In the genomic region with DNA sequence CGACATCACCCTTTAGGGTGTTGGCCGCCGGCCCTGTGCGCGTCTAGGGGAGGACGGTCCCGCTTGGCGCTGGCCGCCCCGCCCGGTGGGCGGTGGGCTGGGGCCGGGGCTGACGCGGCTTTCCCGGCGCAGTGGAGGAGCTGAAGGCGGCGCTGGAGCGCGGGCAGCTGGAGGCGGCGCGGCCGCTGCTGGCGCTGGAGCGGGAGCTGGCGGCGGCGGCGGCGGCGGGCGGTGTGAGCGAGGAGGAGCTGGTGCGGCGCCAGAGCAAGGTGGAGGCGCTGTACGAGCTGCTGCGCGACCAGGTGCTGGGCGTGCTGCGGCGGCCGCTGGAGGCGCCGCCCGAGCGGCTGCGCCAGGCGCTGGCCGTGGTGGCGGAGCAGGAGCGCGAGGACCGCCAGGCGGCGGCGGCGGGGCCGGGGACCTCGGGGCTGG, we compare ENCODE assay signal across 9 cellular contexts. TPM values are rescaled to one million over a fixed set of nuclear protein-coding genes. Genes with fewer than 3 reads are reported as not detected.
DNase-seq lines count a peak whose midpoint lies in the region; ATAC-seq, FAIRE-seq and TF ChIP-seq lines count a peak whose summit lies in the region.
"Had no signal": no experiment of that assay in that cellular context is flagged by ENCODE, and none has a peak within 500 bp of the region (broad histone marks: within the 10 kb centered on the region; RNA-seq: fewer than 3 reads in every experiment).

No MANE protein-coding gene starts in this region.

- peak; percentile 66 for TF ChIP-seq CTCF in LNCAP (IDR thresholded peaks at IDR 0.05)
- TF ChIP-seq CTCF in chondrocyte (IDR thresholded peaks at IDR 0.05), result peak; percentile 57
- peak; percentile 60 for TF ChIP-seq CTCF in HepG2 (CRISPR knock-in tag; IDR thresholded peaks at IDR 0.05)

- peaks cover 2% of the 10 kb centered on the region for H3K27me3 Mint-ChIP-seq in chondrocyte (ENCODE audit: low read depth)
- H3K27me3 Mint-ChIP-seq in activated CD4-positive, alpha-beta memory T cell treated with anti-CD3 and anti-CD28 coated beads for 36 hours, result peaks cover 15% of the 10 kb centered on the region
- H3K27me3 Mint-ChIP-seq in activated naive CD4-positive, alpha-beta T cell treated with anti-CD3 and anti-CD28 coated beads for 36 hours (ENCODE audit: low read depth), result peaks cover 12% of the 10 kb centered on the region

- H3K4me3 ChIP-seq in HepG2 (replicated peaks in 1 of 3; ENCODE audit: insufficient read depth in 1 of 3, low read depth in 2 of 3, low read length in 3 of 3), result peak overlapping the region in 2 of 3 experiments; percentile 11 to 65; a peak in 4 of 6 replicates
- H3K4me3 ChIP-seq in subcutaneous abdominal adipose tissue (ENCODE audit: low read depth in 1 of 5, low read length in 5 of 5), result peak overlapping the region in 3 of 5 donors; percentile 76 to 79 (median 77)

- BruUV-seq in HepG2 (replicated peaks; lab: Mats Ljungman, UMichigan), result no TSS peak

- peak overlapping the region; percentile 80 for H3K4me2 ChIP-seq in HepG2 (ENCODE audit: low read depth, low read length)

- intact Hi-C loops in HepG2 (cut with micrococcal nuclease; ENCODE audit: unreplicated experiment), result no loop called here
- intact Hi-C loops in activated CD4-positive, alpha-beta memory T cell treated with anti-CD3 and anti-CD28 coated beads for 36 hours (cut with micrococcal nuclease), result no loop called here
- intact Hi-C loops in activated naive CD4-positive, alpha-beta T cell treated with anti-CD3 and anti-CD28 coated beads for 36 hours (cut with micrococcal nuclease), result no loop called here

- H3K36me3 Mint-ChIP-seq in chondrocyte (ENCODE audit: low read depth), result no peaks in the 10 kb centered on the region
- no peaks in the 10 kb centered on the region for H3K36me3 Mint-ChIP-seq in activated CD4-positive, alpha-beta memory T cell treated with anti-CD3 and anti-CD28 coated beads for 36 hours
- no peaks in the 10 kb centered on the region for H3K36me3 Mint-ChIP-seq in activated naive CD4-positive, alpha-beta T cell treated with anti-CD3 and anti-CD28 coated beads for 36 hours (ENCODE audit: low read depth)

- H3K9ac ChIP-seq in HepG2 (ENCODE audit: insufficient read depth, low read depth, low read length), result no peak overlapping the region
- no peak overlapping the region for H3K9ac ChIP-seq in subcutaneous abdominal adipose tissue (ENCODE audit: low read length in 5 of 5)

- H3K36me3 ChIP-seq in HepG2 (replicated peaks in 1 of 2; ENCODE audit: control insufficient read depth in 1 of 2, insufficient read depth in 2 of 2, low read length in 2 of 2) (no peaks in the 10 kb centered on the region), subcutaneous abdominal adipose tissue (ENCODE audit: control insufficient read depth in 5 of 5, insufficient read depth in 5 of 5, low read length in 5 of 5) (peaks cover 0 to 58% (median 53%) of the 10 kb centered on the region in 5 donors)

- H3K4me1 ChIP-seq in HepG2 (ENCODE audit: insufficient read depth, low read length), result peaks cover 29% of the 10 kb centered on the region
- H3K4me1 ChIP-seq in subcutaneous abdominal adipose tissue (ENCODE audit: control insufficient read depth in 5 of 5, insufficient read depth in 5 of 5, low read length in 5 of 5), result peaks cover 15 to 71% (median 67%) of the 10 kb centered on the region in 5 donors

- TF ChIP-seq RAD21 in HepG2 (CRISPR knock-in tag; IDR thresholded peaks at IDR 0.05), result peak; percentile 90

- H3K4me1 Mint-ChIP-seq in chondrocyte (ENCODE audit: low read depth), result peaks cover 45% of the 10 kb centered on the region
- peaks cover 2% of the 10 kb centered on the region for H3K4me1 Mint-ChIP-seq in activated CD4-positive, alpha-beta memory T cell treated with anti-CD3 and anti-CD28 coated beads for 36 hours (ENCODE audit: low read depth)
- peaks cover 4% of the 10 kb centered on the region for H3K4me1 Mint-ChIP-seq in activated naive CD4-positive, alpha-beta T cell treated with anti-CD3 and anti-CD28 coated beads for 36 hours (ENCODE audit: low read depth)

- H4K20me1 ChIP-seq in HepG2 (ENCODE audit: insufficient read depth, low read length), result no peaks in the 10 kb centered on the region

- H3K4me3 Mint-ChIP-seq in chondrocyte (ENCODE audit: unreplicated experiment), result no peak overlapping the region
- H3K4me3 Mint-ChIP-seq in activated CD4-positive, alpha-beta memory T cell treated with anti-CD3 and anti-CD28 coated beads for 36 hours, result no peak overlapping the region
- H3K4me3 Mint-ChIP-seq in activated naive CD4-positive, alpha-beta T cell treated with anti-CD3 and anti-CD28 coated beads for 36 hours, result no peak overlapping the region

- TF ChIP-seq EP300 in HepG2 (IDR thresholded peaks at IDR 0.05; ENCODE audit: low read depth in 2 of 2, low read length in 2 of 2) (no peak), HepG2 (CRISPR knock-in tag; IDR thresholded peaks at IDR 0.05; ENCODE audit: borderline replicate concordance) (no peak)

- CTCF ChIA-PET in HepG2 (lab: Yijun Ruan, JAX; ENCODE audit: low intra/inter-chr PET ratio, low total read pairs), result interaction anchor here (0.9 to 1.8 kb wide), 4 partner anchors 22 to 166 kb away, joined by 4 to 10 read pairs (median 6); no protein-coding TSS in a partner anchor
- CTCF ChIA-PET in activated CD4-positive, alpha-beta memory T cell treated with anti-CD3 and anti-CD28 coated beads for 36 hours (lab: Charles Lee), result interaction anchor here (0.7 kb wide), 1 partner anchor 22 kb away, joined by 4 read pairs; no protein-coding TSS in a partner anchor
- CTCF ChIA-PET in activated naive CD4-positive, alpha-beta T cell treated with anti-CD3 and anti-CD28 coated beads for 36 hours (lab: Charles Lee), result no interaction called here

- no peaks in the 10 kb centered on the region for H3K79me2 ChIP-seq in HepG2 (ENCODE audit: insufficient read depth, low read length)

- no CpG with 5 or more reads among the region's 62 CpGs for WGBS in HepG2 (ENCODE audit: low lambda C conversion rate)

- in situ Hi-C loops in HepG2 (cut with HindIII; ENCODE audit: extremely low pct_ligation_motif_present, low pct_unique_long_range_greater_than_20kb), result no loop called here

- no peak overlapping the region for H2AFZ ChIP-seq in HepG2 (ENCODE audit: low read length)

- H3K9me3 ChIP-seq in HepG2 (ENCODE audit: low read length) (no peaks in the 10 kb centered on the region), subcutaneous abdominal adipose tissue (ENCODE audit: control insufficient read depth in 5 of 5, low read length in 5 of 5) (no peaks in the 10 kb centered on the region)

- peak; percentile 87 for ATAC-seq in HepG2
- ATAC-seq in HG02759 (IDR thresholded peaks at IDR 0.05; ENCODE audit: unreplicated experiment), result no peak

- no peak overlapping the region for H3K27ac Mint-ChIP-seq in chondrocyte (ENCODE audit: unreplicated experiment)
- no peak overlapping the region for H3K27ac Mint-ChIP-seq in activated CD4-positive, alpha-beta memory T cell treated with anti-CD3 and anti-CD28 coated beads for 36 hours
- H3K27ac Mint-ChIP-seq in activated naive CD4-positive, alpha-beta T cell treated with anti-CD3 and anti-CD28 coated beads for 36 hours, result no peak overlapping the region

- DNase-seq in chondrocyte (ENCODE audit: low spot score) (no peak), HepG2 (ENCODE audit: low spot score) (peak; percentile 63), inferior parietal cortex (ENCODE audit: extremely low spot score) (no peak)
- no peak for DNase-seq in activated CD4-positive, alpha-beta memory T cell treated with anti-CD3 and anti-CD28 coated beads for 36 hours
- DNase-seq in activated naive CD4-positive, alpha-beta T cell treated with anti-CD3 and anti-CD28 coated beads for 36 hours, result no peak

- FAIRE-seq in HepG2 (lab: Jason Lieb, UNC), result no peak

- no peaks in the 10 kb centered on the region for H3K9me3 Mint-ChIP-seq in chondrocyte (ENCODE audit: low read depth)
- no peaks in the 10 kb centered on the region for H3K9me3 Mint-ChIP-seq in activated CD4-positive, alpha-beta memory T cell treated with anti-CD3 and anti-CD28 coated beads for 36 hours
- H3K9me3 Mint-ChIP-seq in activated naive CD4-positive, alpha-beta T cell treated with anti-CD3 and anti-CD28 coated beads for 36 hours, result no peaks in the 10 kb centered on the region

- H3K27me3 ChIP-seq in HepG2 (ENCODE audit: control insufficient read depth in 1 of 2, insufficient read depth in 2 of 2, low read length in 2 of 2) (peaks cover 7 to 68% of the 10 kb centered on the region in 2 experiments; a peak in 4 of 5 replicates), subcutaneous abdominal adipose tissue (ENCODE audit: control insufficient read depth in 5 of 5, insufficient read depth in 4 of 5, low read length in 5 of 5) (no peaks in the 10 kb centered on the region)

- TF ChIP-seq POLR2A in HepG2 (IDR thresholded peaks at IDR 0.05; ENCODE audit: insufficient read depth in 1 of 2, low read depth in 2 of 2, low read length in 2 of 2), result no peak

- H3K27ac ChIP-seq in HepG2 (ENCODE audit: extremely low read length, insufficient read depth, low read length) (no peak overlapping the region), subcutaneous abdominal adipose tissue (ENCODE audit: low read depth, low read length) (no peak overlapping the region)

- POLR2A ChIA-PET in HepG2 (lab: Yijun Ruan, JAX), result interaction anchor here (0.7 to 1.5 kb wide), 8 partner anchors 11 to 208 kb away, joined by 3 to 7 read pairs (median 5); a partner anchor contains a TSS
- POLR2A ChIA-PET in activated CD4-positive, alpha-beta memory T cell treated with anti-CD3 and anti-CD28 coated beads for 36 hours (lab: Charles Lee), result no interaction called here

RNA-seq across cellular contexts. Expression of a gene that starts 3.6 kb away (rescaled TPM):
- total RNA-seq in chondrocyte (1.9 to 16.7 TPM (median 13.3 TPM) in 3 replicates), HepG2 (2016; rRNA removed; fragmentation: Illumina TruSeq; extraction: Trizol) (0.45 and 0.46 TPM in 2 replicates)
- not detected in 2 replicates for total RNA-seq in HepG2 (2016; cell fraction: cytosol; rRNA removed; fragmentation: Illumina TruSeq; extraction: Trizol; ENCODE audit: low read depth)
- 0.45 and 0.67 TPM in 2 replicates for total RNA-seq in HepG2 (2016; cell fraction: insoluble cytoplasmic fraction; rRNA removed; fragmentation: Illumina TruSeq; extraction: Trizol)
- total RNA-seq in HepG2 (2016; cell fraction: membrane; rRNA removed; fragmentation: Illumina TruSeq; extraction: Trizol), result 0.31 and 0.40 TPM in 2 replicates
- total RNA-seq in HepG2 (2016; cell fraction: nucleus; rRNA removed; fragmentation: Illumina TruSeq; extraction: Trizol), result 0.34 and 0.94 TPM in 2 replicates
- 0.91 and 1.5 TPM in 2 replicates for polyA plus RNA-seq in HepG2 (2011; rRNA removed)
- polyA plus RNA-seq in HepG2 (2011; cell fraction: cytosol; rRNA removed), result 0.28 and 0.81 TPM in 2 replicates
- polyA plus RNA-seq in HepG2 (2011; cell fraction: nucleus; rRNA removed), result 7.5 and 18.0 TPM in 2 replicates
- 0.36 and 0.61 TPM in 2 replicates for polyA plus RNA-seq in HepG2 (2012)
- not detected in 2 replicates for polyA plus RNA-seq in HepG2 (2016; cell fraction: cytosol; fragmentation: Illumina TruSeq; extraction: Trizol; ENCODE audit: low read depth)
- 0.16 and 0.42 TPM in 2 replicates for polyA plus RNA-seq in HepG2 (2016; cell fraction: insoluble cytoplasmic fraction; fragmentation: Illumina TruSeq; extraction: Trizol; ENCODE audit: low read depth)
- polyA plus RNA-seq in HepG2 (2016; cell fraction: membrane; fragmentation: Illumina TruSeq; extraction: Trizol; ENCODE audit: low read depth), result 0.18 and 0.23 TPM in 2 replicates
- 0.83 and 1.8 TPM in 2 replicates for polyA plus RNA-seq in HepG2 (2016; cell fraction: nucleus; fragmentation: Illumina TruSeq; extraction: Trizol; ENCODE audit: insufficient read depth, low read depth)
- 2.4 and 123 TPM in 2 replicates for polyA minus RNA-seq in HepG2 (2011; rRNA and poly(A)+ RNA removed; ENCODE audit: low replicate concordance)
- polyA minus RNA-seq in HepG2 (2011; cell fraction: cytosol; rRNA and poly(A)+ RNA removed), result 0.79 and 1.2 TPM in 2 replicates
- 1.5 and 2.1 TPM in 2 replicates for polyA minus RNA-seq in HepG2 (2011; cell fraction: nucleus; rRNA and poly(A)+ RNA removed)
- under 1 TPM; 0.50 to 0.56 TPM for total RNA-seq in activated CD4-positive, alpha-beta memory T cell treated with anti-CD3 and anti-CD28 coated beads for 36 hours
- total RNA-seq in activated naive CD4-positive, alpha-beta T cell treated with anti-CD3 and anti-CD28 coated beads for 36 hours, result under 1 TPM; 0.12 to 0.60 TPM

RNA-seq across cellular contexts. Expression of a gene that starts 32.4 kb away (rescaled TPM):
- total RNA-seq in chondrocyte (not detected in 3 replicates), HepG2 (2016; rRNA removed; fragmentation: Illumina TruSeq; extraction: Trizol) (11.3 and 27.0 TPM in 2 replicates)
- total RNA-seq in HepG2 (2016; cell fraction: cytosol; rRNA removed; fragmentation: Illumina TruSeq; extraction: Trizol; ENCODE audit: low read depth), result 6.3 and 6.7 TPM in 2 replicates
- total RNA-seq in HepG2 (2016; cell fraction: insoluble cytoplasmic fraction; rRNA removed; fragmentation: Illumina TruSeq; extraction: Trizol), result 9.0 and 28.6 TPM in 2 replicates
- 11.1 and 11.5 TPM in 2 replicates for total RNA-seq in HepG2 (2016; cell fraction: membrane; rRNA removed; fragmentation: Illumina TruSeq; extraction: Trizol)
- total RNA-seq in HepG2 (2016; cell fraction: nucleus; rRNA removed; fragmentation: Illumina TruSeq; extraction: Trizol), result 32.0 and 33.7 TPM in 2 replicates
- 11.8 and 21.2 TPM in 2 replicates for polyA plus RNA-seq in HepG2 (2011; rRNA removed)
- polyA plus RNA-seq in HepG2 (2011; cell fraction: cytosol; rRNA removed), result 10.4 and 15.5 TPM in 2 replicates
- 157 and 161 TPM in 2 replicates for polyA plus RNA-seq in HepG2 (2011; cell fraction: nucleus; rRNA removed)
- 12.5 and 20.1 TPM in 2 replicates for polyA plus RNA-seq in HepG2 (2012)
- 4.1 and 4.2 TPM in 2 replicates for polyA plus RNA-seq in HepG2 (2016; cell fraction: cytosol; fragmentation: Illumina TruSeq; extraction: Trizol; ENCODE audit: low read depth)
- 7.6 and 10.6 TPM in 2 replicates for polyA plus RNA-seq in HepG2 (2016; cell fraction: insoluble cytoplasmic fraction; fragmentation: Illumina TruSeq; extraction: Trizol; ENCODE audit: low read depth)
- polyA plus RNA-seq in HepG2 (2016; cell fraction: membrane; fragmentation: Illumina TruSeq; extraction: Trizol; ENCODE audit: low read depth), result 6.1 and 7.1 TPM in 2 replicates
- 105 and 107 TPM in 2 replicates for polyA plus RNA-seq in HepG2 (2016; cell fraction: nucleus; fragmentation: Illumina TruSeq; extraction: Trizol; ENCODE audit: insufficient read depth, low read depth)
- polyA minus RNA-seq in HepG2 (2011; rRNA and poly(A)+ RNA removed; ENCODE audit: low replicate concordance), result 0.28 and 10.1 TPM in 2 replicates
- 3.4 and 5.3 TPM in 2 replicates for polyA minus RNA-seq in HepG2 (2011; cell fraction: cytosol; rRNA and poly(A)+ RNA removed)
- 24.7 and 29.2 TPM in 2 replicates for polyA minus RNA-seq in HepG2 (2011; cell fraction: nucleus; rRNA and poly(A)+ RNA removed)
- not detected for total RNA-seq in activated CD4-positive, alpha-beta memory T cell treated with anti-CD3 and anti-CD28 coated beads for 36 hours
- total RNA-seq in activated naive CD4-positive, alpha-beta T cell treated with anti-CD3 and anti-CD28 coated beads for 36 hours, result not detected
- total RNA-seq: fibroblast of villous mesenchyme had no signal

RNA-seq across cellular contexts. Expression of a gene that starts 42.9 kb away (rescaled TPM):
- total RNA-seq in chondrocyte (not detected in 3 replicates), HepG2 (2016; rRNA removed; fragmentation: Illumina TruSeq; extraction: Trizol) (0.72 and 1.00 TPM in 2 replicates)
- 2.3 and 2.8 TPM in 2 replicates for total RNA-seq in HepG2 (2016; cell fraction: cytosol; rRNA removed; fragmentation: Illumina TruSeq; extraction: Trizol; ENCODE audit: low read depth)
- total RNA-seq in HepG2 (2016; cell fraction: insoluble cytoplasmic fraction; rRNA removed; fragmentation: Illumina TruSeq; extraction: Trizol), result 0.37 and 0.39 TPM in 2 replicates
- 1.1 and 4.0 TPM in 2 replicates for total RNA-seq in HepG2 (2016; cell fraction: membrane; rRNA removed; fragmentation: Illumina TruSeq; extraction: Trizol)
- not detected in 2 replicates for total RNA-seq in HepG2 (2016; cell fraction: nucleus; rRNA removed; fragmentation: Illumina TruSeq; extraction: Trizol)
- 0.67 and 0.95 TPM in 2 replicates for polyA plus RNA-seq in HepG2 (2011; rRNA removed)
- 0.85 and 2.1 TPM in 2 replicates for polyA plus RNA-seq in HepG2 (2011; cell fraction: cytosol; rRNA removed)
- polyA plus RNA-seq in HepG2 (2011; cell fraction: nucleus; rRNA removed), result 0.64 and 1.0 TPM in 2 replicates
- 0.40 and 0.72 TPM in 2 replicates for polyA plus RNA-seq in HepG2 (2012)
- polyA plus RNA-seq in HepG2 (2016; cell fraction: cytosol; fragmentation: Illumina TruSeq; extraction: Trizol; ENCODE audit: low read depth), result 2.9 and 3.8 TPM in 2 replicates
- polyA plus RNA-seq in HepG2 (2016; cell fraction: insoluble cytoplasmic fraction; fragmentation: Illumina TruSeq; extraction: Trizol; ENCODE audit: low read depth), result 0.36 and 0.88 TPM in 2 replicates
- polyA plus RNA-seq in HepG2 (2016; cell fraction: membrane; fragmentation: Illumina TruSeq; extraction: Trizol; ENCODE audit: low read depth), result 0.86 and 1.1 TPM in 2 replicates
- 0.73 and 0.75 TPM in 2 replicates for polyA plus RNA-seq in HepG2 (2016; cell fraction: nucleus; fragmentation: Illumina TruSeq; extraction: Trizol; ENCODE audit: insufficient read depth, low read depth)
- 0.30 TPM in 1 of 2 replicates, not detected in the other for polyA minus RNA-seq in HepG2 (2011; rRNA and poly(A)+ RNA removed; ENCODE audit: low replicate concordance)
- not detected in 2 replicates for polyA minus RNA-seq in HepG2 (2011; cell fraction: cytosol; rRNA and poly(A)+ RNA removed)
- not detected in 2 replicates for polyA minus RNA-seq in HepG2 (2011; cell fraction: nucleus; rRNA and poly(A)+ RNA removed)
- total RNA-seq in activated CD4-positive, alpha-beta memory T cell treated with anti-CD3 and anti-CD28 coated beads for 36 hours, result not detected
- total RNA-seq in activated naive CD4-positive, alpha-beta T cell treated with anti-CD3 and anti-CD28 coated beads for 36 hours, result not detected
- total RNA-seq: fibroblast of villous mesenchyme had no signal
